In the genomic region with DNA sequence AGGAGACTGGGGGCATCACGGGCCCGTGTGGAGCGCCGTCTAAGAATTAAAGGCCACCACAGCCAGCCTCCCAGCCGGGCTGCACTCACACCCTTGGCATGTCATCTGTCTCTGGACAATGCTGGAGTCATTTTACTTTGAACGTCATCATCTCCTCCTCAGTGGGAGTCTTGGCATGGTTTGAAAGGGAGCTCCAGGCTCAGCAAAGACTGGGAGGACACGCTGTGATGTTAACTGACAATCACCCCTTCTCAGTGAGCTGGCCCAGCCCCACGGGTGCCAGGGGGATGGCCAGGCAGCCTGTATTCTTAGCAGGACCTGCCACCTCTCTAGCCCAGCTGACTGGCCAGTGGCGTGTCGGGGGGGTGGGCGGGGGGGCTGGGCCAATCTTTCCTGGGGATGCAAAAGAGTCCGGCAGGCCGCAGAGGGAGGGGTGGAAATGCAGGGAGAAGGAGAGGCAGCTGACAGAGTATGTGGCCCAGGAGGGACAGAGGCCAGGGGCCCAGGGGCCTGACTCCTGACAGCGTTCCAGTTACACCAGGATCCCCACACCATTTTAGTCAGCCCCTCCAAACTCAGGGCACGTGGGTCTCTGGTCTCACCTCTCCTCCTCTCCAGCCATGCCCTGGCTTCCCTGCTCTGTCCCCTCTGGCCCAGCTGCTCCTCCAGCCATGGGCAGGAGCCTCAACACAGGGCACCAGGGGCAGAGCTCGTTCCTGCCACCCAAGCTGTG, we compare ENCODE assay signal across 9 cellular contexts.
DNase-seq lines count a peak whose midpoint lies in the region; ATAC-seq and TF ChIP-seq lines count a peak whose summit lies in the region.
"Had no signal": no experiment of that assay in that cellular context is flagged by ENCODE, and none has a peak within 500 bp of the region (broad histone marks: within the 10 kb centered on the region; RNA-seq: fewer than 3 reads in every experiment).

No MANE protein-coding gene starts in this region.

- H3K4me3 Mint-ChIP-seq in MCF 10A (ENCODE audit: unreplicated experiment): no peak overlapping the region

- H3K36me3 ChIP-seq in adipocyte (ENCODE audit: control insufficient read depth, insufficient read depth, low read length, severe bottlenecking): peaks cover 16% of the 10 kb centered on the region

- H3K27ac Mint-ChIP-seq in MCF 10A (ENCODE audit: low read depth, unreplicated experiment): no peak overlapping the region

- no peak overlapping the region for H3K9ac ChIP-seq in adipocyte (ENCODE audit: low read length)

- H3K4me1 Mint-ChIP-seq in MCF 10A (ENCODE audit: insufficient read depth, unreplicated experiment): peaks cover 10% of the 10 kb centered on the region

- intact Hi-C loops in MCF 10A (cut with micrococcal nuclease): no loop called here

- H3K36me3 Mint-ChIP-seq in MCF 10A (ENCODE audit: insufficient read depth, unreplicated experiment): peaks cover 28% of the 10 kb centered on the region

- ATAC-seq in GM19467 (IDR thresholded peaks at IDR 0.05; ENCODE audit: unreplicated experiment) (no peak), GM21717 (IDR thresholded peaks at IDR 0.05; ENCODE audit: unreplicated experiment) (no peak)
- ATAC-seq: foreskin keratinocyte had no signal

- CTCF ChIA-PET in AG04450 (lab: Charles Lee) (no interaction called here), MCF 10A (lab: Yijun Ruan, JAX) (no interaction called here)

- no TSS peak for BruUV-seq in MCF 10A (replicated peaks; lab: Mats Ljungman, UMichigan)

- H3K9me3 ChIP-seq in AG04450 (ENCODE audit: control insufficient read depth, insufficient read depth, low read length) (no peaks in the 10 kb centered on the region; the same call in 1 of the 2 replicates), adipocyte (ENCODE audit: control insufficient read depth, low read length) (no peaks in the 10 kb centered on the region)

- H3K27me3 ChIP-seq in AG04450 (ENCODE audit: control insufficient read depth, insufficient read depth, low read length) (no peaks in the 10 kb centered on the region), adipocyte (replicated peaks; ENCODE audit: control insufficient read depth, insufficient read depth, low read length) (no peaks in the 10 kb centered on the region)
- H3K27me3 ChIP-seq: foreskin keratinocyte had no signal

- DNase-seq in AG04450 (ENCODE audit: low read depth, low spot score) (peak; percentile 26), adipocyte (ENCODE audit: low read depth) (peak; percentile 41), islet precursor cell (peak; percentile 17), NCI-H2107 (lab: John Stamatoyannopoulos, UW) (no peak), MCF 10A (ENCODE audit: unreplicated experiment) (no peak)
- DNase-seq: foreskin keratinocyte had no signal

- POLR2A ChIA-PET in AG04450 (lab: Yijun Ruan, JAX): no interaction called here
- POLR2A ChIA-PET in MCF 10A (lab: Yijun Ruan, JAX): no interaction called here

- no peaks in the 10 kb centered on the region for H3K27me3 Mint-ChIP-seq in MCF 10A (ENCODE audit: insufficient read depth, unreplicated experiment)

- TF ChIP-seq CTCF in AG04450 (IDR thresholded peaks at IDR 0.05; ENCODE audit: low read depth, low read length): no peak
- no peak for TF ChIP-seq CTCF in MCF 10A (IDR thresholded peaks at IDR 0.05; ENCODE audit: unreplicated experiment)

- in situ Hi-C loops in GM18951 (cut with MboI; ENCODE audit: low sequenced_read_pairs, unreplicated experiment): no loop called here

- H3K4me1 ChIP-seq in adipocyte (ENCODE audit: control insufficient read depth, insufficient read depth, low read length): peaks cover 24% of the 10 kb centered on the region
- H3K4me1 ChIP-seq: foreskin keratinocyte had no signal

- H3K4me3 ChIP-seq in AG04450 (ENCODE audit: low read depth, low read length) (no peak overlapping the region), adipocyte (ENCODE audit: low read length) (no peak overlapping the region)

- H3K27ac ChIP-seq in AG04450 (ENCODE audit: low read depth, low read length): peak overlapping the region; percentile 11
- H3K27ac ChIP-seq: foreskin keratinocyte had no signal

- peak; percentile 15 for TF ChIP-seq POLR2A in GM18951 (IDR thresholded peaks at IDR 0.05; ENCODE audit: extremely low read depth, insufficient read depth, insufficient read length)

- H3K9me3 Mint-ChIP-seq in MCF 10A (ENCODE audit: unreplicated experiment): no peaks in the 10 kb centered on the region

Comparison
In these comparisons a context has a peak if more than half of its experiments do, and no peak if none do; other contexts are left out.
1. DNase-seq: peak in AG04450 (single experiment), adipocyte (single experiment) and islet precursor cell (single experiment); none in NCI-H2107 (single experiment) and MCF 10A (single experiment).